ENCODE assay signal across 32 cellular contexts in genomic region chr17:72169823-72170222, GRCh38. TPM values are rescaled to one million over a fixed set of nuclear protein-coding genes. Genes with fewer than 3 reads are reported as not detected.
"Had no signal": no experiment of that assay in that cellular context is flagged by ENCODE, and none has a peak within 500 bp of the region (broad histone marks: within the 10 kb centered on the region; RNA-seq: fewer than 3 reads in every experiment).

No MANE protein-coding gene starts in this region.

- H3K27me3 ChIP-seq: SJCRH30 had no signal

- DNase-seq: activated CD4-positive, alpha-beta memory T cell treated with anti-CD3 and anti-CD28 coated beads, Interleukin-2, amount 10 ng/mL, durations not matched to agents 7 days and 5 days; activated CD4-positive, alpha-beta T cell treated with anti-CD3 and anti-CD28 coated beads for 1 hour; activated CD4-positive, alpha-beta T cell treated with anti-CD3 and anti-CD28 coated beads for 48 hours; activated CD4-positive, CD25-positive, alpha-beta regulatory T cell; activated CD8-positive, alpha-beta memory T cell treated with anti-CD3 and anti-CD28 coated beads for 24 hours; activated CD8-positive, alpha-beta memory T cell treated with anti-CD3 and anti-CD28 coated beads, Interleukin-2, amount 10 ng/mL, durations not matched to agents 7 days and 5 days; activated CD8-positive, alpha-beta memory T cell treated with anti-CD3 and anti-CD28 coated beads, Interleukin-2, amount 50 U/mL, for 48 hours; activated effector memory CD4-positive, alpha-beta T cell treated with Interleukin-2 at 50 U/mL for 16 hours; activated naive CD4-positive, alpha-beta T cell treated with anti-CD3 and anti-CD28 coated beads, Interleukin-2, amount 10 ng/mL, durations not matched to agents 7 days and 5 days; activated naive CD8-positive, alpha-beta T cell treated with anti-CD3 and anti-CD28 coated beads, Interleukin-2, amount 50 U/mL, for 24 hours; activated T-cell treated with anti-CD3 and anti-CD28 coated beads, Interleukin-2, amount 50 U/mL, for 48 hours; anterior cingulate cortex; caudate nucleus; cerebellar nuclear complex; NCI-H1092 treated with DMSO at 0.1 percent for 48 hours; NCI-H146; NCI-H187; NCI-H2107; NCI-H2171; NCI-H446; NCI-H510A treated with DMSO at 0.1 percent for 48 hours; NCI-H526 treated with DMSO at 0.1 percent for 48 hours; NCI-H82; SHP77; SJCRH30; T1000; WERI-Rb-1 had no signal

- H3K9me3 ChIP-seq: SJCRH30 had no signal

- FAIRE-seq: bronchial epithelial cell had no signal

- ATAC-seq: activated CD8-positive, alpha-beta memory T cell treated with anti-CD3 and anti-CD28 coated beads, Interleukin-2, amount 10 ng/mL, durations not matched to agents 7 days and 5 days; activated naive CD8-positive, alpha-beta T cell treated with anti-CD3 and anti-CD28 coated beads, Interleukin-2, amount 50 U/mL, for 24 hours; Panc1 had no signal

- H3K27ac ChIP-seq: SJCRH30, SK-N-MC, WERI-Rb-1 had no signal

- H3K4me3 ChIP-seq: SJCRH30, SK-N-MC had no signal

- H3K36me3 ChIP-seq: SJCRH30, WERI-Rb-1 had no signal

RNA-seq across cellular contexts. Expression of gene SOX9, which starts 49.0 kb away (rescaled TPM):
- total RNA-seq: activated CD4-positive, alpha-beta memory T cell treated with anti-CD3 and anti-CD28 coated beads, Interleukin-2, amount 10 ng/mL, durations not matched to agents 7 days and 5 days; activated CD8-positive, alpha-beta memory T cell treated with anti-CD3 and anti-CD28 coated beads, Interleukin-2, amount 10 ng/mL, durations not matched to agents 7 days and 5 days; T-helper 1 cell treated with Interleukin-12 subunit alpha and Interleukin-12 subunit beta and Interleukin-4 antibody, amounts not matched to agents 30 ng/mL and 1 ng/mL, for 36 hours; T-helper 2 cell treated with Interferon-gamma antibody and Interleukin-4, amounts not matched to agents 100 ng/mL and 5 ng/mL, for 36 hours had no signal
